In the genomic region with DNA sequence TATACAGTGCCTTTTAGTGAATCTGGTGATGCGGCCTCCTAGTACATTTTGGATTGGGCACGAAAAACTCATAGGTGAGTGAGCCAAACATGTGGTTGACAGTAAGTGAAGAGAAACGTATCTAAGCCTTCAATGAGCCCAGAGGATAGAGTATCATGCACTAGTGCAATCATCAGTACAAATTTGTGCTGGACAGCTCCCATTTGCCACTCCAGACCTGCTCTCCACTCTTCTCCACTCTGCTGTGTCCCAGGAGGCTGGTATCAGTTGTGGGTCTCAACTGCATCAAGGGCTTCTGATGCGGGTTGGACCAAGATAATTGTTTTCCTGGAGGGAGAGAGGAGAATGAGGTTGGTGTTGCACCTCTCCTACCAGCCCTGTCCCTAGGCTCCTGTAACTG, we compare ENCODE assay signal across 1 cellular context.
A peak's percentile ranks its signal among the peaks of the same experiment; 100 is the strongest.
TF ChIP-seq lines count a peak whose summit lies in the region.

No MANE protein-coding gene starts in this region.

TF ChIP-seq in SK-N-SH, 30 proteins besides CTCF, POLR2A, EP300 and RAD21:
- no peak for TF ChIP-seq JUND (IDR thresholded peaks at IDR 0.05)
- TF ChIP-seq, protein P1, sequence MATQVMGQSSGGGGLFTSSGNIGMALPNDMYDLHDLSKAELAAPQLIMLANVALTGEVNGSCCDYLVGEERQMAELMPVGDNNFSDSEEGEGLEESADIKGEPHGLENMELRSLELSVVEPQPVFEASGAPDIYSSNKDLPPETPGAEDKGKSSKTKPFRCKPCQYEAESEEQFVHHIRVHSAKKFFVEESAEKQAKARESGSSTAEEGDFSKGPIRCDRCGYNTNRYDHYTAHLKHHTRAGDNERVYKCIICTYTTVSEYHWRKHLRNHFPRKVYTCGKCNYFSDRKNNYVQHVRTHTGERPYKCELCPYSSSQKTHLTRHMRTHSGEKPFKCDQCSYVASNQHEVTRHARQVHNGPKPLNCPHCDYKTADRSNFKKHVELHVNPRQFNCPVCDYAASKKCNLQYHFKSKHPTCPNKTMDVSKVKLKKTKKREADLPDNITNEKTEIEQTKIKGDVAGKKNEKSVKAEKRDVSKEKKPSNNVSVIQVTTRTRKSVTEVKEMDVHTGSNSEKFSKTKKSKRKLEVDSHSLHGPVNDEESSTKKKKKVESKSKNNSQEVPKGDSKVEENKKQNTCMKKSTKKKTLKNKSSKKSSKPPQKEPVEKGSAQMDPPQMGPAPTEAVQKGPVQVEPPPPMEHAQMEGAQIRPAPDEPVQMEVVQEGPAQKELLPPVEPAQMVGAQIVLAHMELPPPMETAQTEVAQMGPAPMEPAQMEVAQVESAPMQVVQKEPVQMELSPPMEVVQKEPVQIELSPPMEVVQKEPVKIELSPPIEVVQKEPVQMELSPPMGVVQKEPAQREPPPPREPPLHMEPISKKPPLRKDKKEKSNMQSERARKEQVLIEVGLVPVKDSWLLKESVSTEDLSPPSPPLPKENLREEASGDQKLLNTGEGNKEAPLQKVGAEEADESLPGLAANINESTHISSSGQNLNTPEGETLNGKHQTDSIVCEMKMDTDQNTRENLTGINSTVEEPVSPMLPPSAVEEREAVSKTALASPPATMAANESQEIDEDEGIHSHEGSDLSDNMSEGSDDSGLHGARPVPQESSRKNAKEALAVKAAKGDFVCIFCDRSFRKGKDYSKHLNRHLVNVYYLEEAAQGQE (IDR thresholded peaks at IDR 0.05; ENCODE audit: low read depth, low read length), result peak; percentile 87
- TF ChIP-seq, protein P2, sequence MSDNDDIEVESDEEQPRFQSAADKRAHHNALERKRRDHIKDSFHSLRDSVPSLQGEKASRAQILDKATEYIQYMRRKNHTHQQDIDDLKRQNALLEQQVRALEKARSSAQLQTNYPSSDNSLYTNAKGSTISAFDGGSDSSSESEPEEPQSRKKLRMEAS (IDR thresholded peaks at IDR 0.05; ENCODE audit: low read depth), result no peak
